In genomic region chr21:15128714-15129113, GRCh38 we compare ENCODE assay signal across 7 cellular contexts.
DNase-seq lines count a peak whose midpoint lies in the region; ATAC-seq and TF ChIP-seq lines count a peak whose summit lies in the region.
"Not testable (repeated sequence)": the region's sequence is repeated elsewhere in the genome, so short reads cannot be mapped to it uniquely, and the experiment has no call there.

No MANE protein-coding gene starts in this region.

- intact Hi-C loops in activated B cell treated with CpG ODN at 0.5 μM for 24 hours (cut with micrococcal nuclease) = loop anchor here (1.0 to 10.0 kb wide), 7 partner anchors 31 to 744 kb away; partner anchors contain the start of genes HSPA13 and NRIP1
- intact Hi-C loops in natural killer cell (cut with micrococcal nuclease) = not testable (repeated sequence)

- CTCF ChIA-PET in activated B cell treated with CpG ODN at 0.5 μM for 24 hours (lab: Charles Lee) = not testable (repeated sequence)

- H3K4me3 Mint-ChIP-seq in activated B cell treated with CpG ODN at 0.5 μM for 24 hours = peak overlapping the region; percentile 50
- H3K4me3 Mint-ChIP-seq in activated T-cell treated with anti-CD3 and anti-CD28 coated beads, Interleukin-2, amount 50 U/mL, for 4 hours; effector memory CD8-positive, alpha-beta T cell; natural killer cell: not testable (repeated sequence)

- peak overlapping the region; percentile 48 for H3K27ac Mint-ChIP-seq in activated B cell treated with CpG ODN at 0.5 μM for 24 hours
- H3K27ac Mint-ChIP-seq in effector memory CD8-positive, alpha-beta T cell; natural killer cell: not testable (repeated sequence)

- POLR2A ChIA-PET in activated B cell treated with CpG ODN at 0.5 μM for 24 hours (lab: Charles Lee) = interaction anchor here (1.3 kb wide), 1 partner anchor 64 kb away, joined by 8 read pairs; the partner anchor contains the start of gene NRIP1

- DNase-seq in MV-4-11 (lab: John Stamatoyannopoulos, UW) (peak; percentile 13), RPMI8226 (peak; percentile 33)
- DNase-seq in activated B cell treated with CpG ODN at 0.5 μM for 24 hours; activated T-cell treated with anti-CD3 and anti-CD28 coated beads, Interleukin-2, amount 50 U/mL, for 4 hours; effector memory CD8-positive, alpha-beta T cell; natural killer cell; stimulated activated naive CD8-positive, alpha-beta T cell treated with anti-CD3 and anti-CD28 coated beads, Interleukin-15, Interleukin-2, amounts not matched to agents 100 U/mL and 50 U/mL, for 24 hours: not testable (repeated sequence)

- not testable (repeated sequence) for H3K27me3 Mint-ChIP-seq in activated B cell treated with CpG ODN at 0.5 μM for 24 hours; activated T-cell treated with anti-CD3 and anti-CD28 coated beads, Interleukin-2, amount 50 U/mL, for 4 hours (ENCODE audit: low read depth)
- H3K27me3 Mint-ChIP-seq in effector memory CD8-positive, alpha-beta T cell = peaks cover 24 to 26% of the 10 kb centered on the region in 2 donors
- peaks cover 2 to 15% of the 10 kb centered on the region in 2 donors for H3K27me3 Mint-ChIP-seq in natural killer cell (ENCODE audit: low read depth in 2 of 2)

- not testable (repeated sequence) for TF ChIP-seq CTCF in activated B cell treated with CpG ODN at 0.5 μM for 24 hours (IDR thresholded peaks at IDR 0.05); natural killer cell (IDR thresholded peaks at IDR 0.05)

- ATAC-seq in activated B cell treated with CpG ODN at 0.5 μM for 24 hours (ENCODE audit: low read depth) = peak; percentile 82
- peak; percentile 53 to 72 for ATAC-seq in activated T-cell treated with anti-CD3 and anti-CD28 coated beads, Interleukin-2, amount 50 U/mL, for 4 hours
- ATAC-seq in effector memory CD8-positive, alpha-beta T cell (replicated peaks) = peak; percentile 44
- peak in 2 of 3 donors; percentile 30 to 38 for ATAC-seq in natural killer cell
- peak; percentile 32 for ATAC-seq in stimulated activated naive CD8-positive, alpha-beta T cell treated with anti-CD3 and anti-CD28 coated beads, Interleukin-15, Interleukin-2, amounts not matched to agents 100 U/mL and 50 U/mL, for 24 hours

- not testable (repeated sequence) for H3K36me3 Mint-ChIP-seq in activated B cell treated with CpG ODN at 0.5 μM for 24 hours (ENCODE audit: low read depth); activated T-cell treated with anti-CD3 and anti-CD28 coated beads, Interleukin-2, amount 50 U/mL, for 4 hours (ENCODE audit: insufficient read depth); effector memory CD8-positive, alpha-beta T cell (ENCODE audit: insufficient read depth); natural killer cell

- H3K9me3 Mint-ChIP-seq in activated B cell treated with CpG ODN at 0.5 μM for 24 hours; activated T-cell treated with anti-CD3 and anti-CD28 coated beads, Interleukin-2, amount 50 U/mL, for 4 hours; effector memory CD8-positive, alpha-beta T cell; natural killer cell: not testable (repeated sequence)

- peaks cover 23% of the 10 kb centered on the region for H3K4me1 Mint-ChIP-seq in activated B cell treated with CpG ODN at 0.5 μM for 24 hours
- not testable (repeated sequence) for H3K4me1 Mint-ChIP-seq in activated T-cell treated with anti-CD3 and anti-CD28 coated beads, Interleukin-2, amount 50 U/mL, for 4 hours (ENCODE audit: low read depth); effector memory CD8-positive, alpha-beta T cell (ENCODE audit: low read depth in 2 of 2); natural killer cell

Comparison
In these comparisons a context has a peak if more than half of its experiments do, and no peak if none do; other contexts are left out.
1. ATAC-seq: peak in every context shown above with its lines; median percentile 82 in activated B cell treated with CpG ODN at 0.5 μM for 24 hours; 62 in activated T-cell treated with anti-CD3 and anti-CD28 coated beads, Interleukin-2, amount 50 U/mL, for 4 hours; 44 in effector memory CD8-positive, alpha-beta T cell; 34 in natural killer cell; 32 in stimulated activated naive CD8-positive, alpha-beta T cell treated with anti-CD3 and anti-CD28 coated beads, Interleukin-15, Interleukin-2, amounts not matched to agents 100 U/mL and 50 U/mL, for 24 hours.